Comparison of ENCODE assay signal across 9 cellular contexts in the genomic region with DNA sequence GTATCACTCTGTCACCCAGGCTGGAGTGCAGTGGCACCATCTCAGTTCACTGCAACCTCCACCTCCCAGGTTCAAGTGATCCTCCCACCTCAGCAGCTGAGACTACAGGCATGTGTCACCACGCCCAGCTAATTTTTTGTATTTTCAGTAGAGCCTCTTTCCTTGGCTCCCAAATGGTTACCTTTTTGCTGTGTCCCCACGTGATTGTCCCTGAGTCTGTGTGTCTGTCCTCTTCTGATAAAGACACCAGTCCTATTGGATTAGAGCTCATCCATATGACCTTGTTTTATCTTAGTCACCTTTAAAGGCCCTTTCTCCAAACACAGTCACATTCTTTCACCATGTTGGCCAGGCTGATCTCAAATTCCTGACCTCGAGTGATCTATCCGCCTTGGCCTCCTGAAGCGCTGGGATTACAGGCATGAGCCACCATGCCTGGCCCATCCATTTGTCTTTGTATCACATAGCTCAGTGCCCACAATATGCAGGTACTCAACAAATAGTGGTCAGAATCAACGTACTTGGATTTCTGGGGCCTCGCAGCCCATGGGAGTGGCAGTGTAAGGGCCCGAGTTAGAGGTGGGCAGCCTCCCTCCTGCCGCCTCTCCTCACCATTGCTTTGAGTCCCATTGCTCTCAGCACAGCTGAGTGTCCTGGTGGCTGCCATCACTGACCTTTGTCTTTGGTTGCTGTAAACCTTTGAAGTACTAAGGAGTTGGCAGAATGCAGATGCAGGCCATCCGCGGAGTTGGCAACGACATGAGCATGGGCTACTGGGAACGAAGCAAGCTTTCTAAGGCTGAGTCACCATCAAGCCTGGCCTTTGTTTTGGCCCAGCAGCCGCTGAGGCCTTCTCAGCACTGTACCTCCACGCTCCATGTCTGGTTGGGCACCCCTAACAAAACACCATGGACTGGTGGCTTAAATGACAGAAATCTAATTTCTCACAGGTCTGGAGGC. TPM values are rescaled to one million over a fixed set of nuclear protein-coding genes. Genes with fewer than 3 reads are reported as not detected.
DNase-seq lines count a peak whose midpoint lies in the region; ATAC-seq, FAIRE-seq and TF ChIP-seq lines count a peak whose summit lies in the region.
"Had no signal": no experiment of that assay in that cellular context is flagged by ENCODE, and none has a peak within 500 bp of the region (broad histone marks: within the 10 kb centered on the region; RNA-seq: fewer than 3 reads in every experiment).

No MANE protein-coding gene starts in this region.

- no peak for FAIRE-seq in kidney (lab: Jason Lieb, UNC)
- FAIRE-seq: bronchial epithelial cell had no signal

- POLR2A ChIA-PET in HCT116 (lab: Charles Lee) = interaction anchor here (0.6 to 1.2 kb wide), 2 partner anchors 8 to 1473 kb away, joined by 3 to 5 read pairs; no protein-coding TSS in a partner anchor
- POLR2A ChIA-PET in T-cell (lab: Charles Lee) = no interaction called here

- H3K27me3 ChIP-seq in HCT116 (ENCODE audit: insufficient read depth, low read length) = no peaks in the 10 kb centered on the region

- intact Hi-C loops in HCT116 (cut with micrococcal nuclease) (no loop called here), kidney (cut with DNase I) (no loop called here)

- H3K9me2 ChIP-seq in HCT116 (ENCODE audit: insufficient read depth) = no peaks in the 10 kb centered on the region

- H3K27ac Mint-ChIP-seq in T-cell = peak overlapping the region; percentile 80 to 91

- no peak overlapping the region for H3K9ac ChIP-seq in HCT116 (ENCODE audit: low read length)
- H3K9ac ChIP-seq in kidney (ENCODE audit: low read length in 2 of 2) = no peak overlapping the region

- no peaks in the 10 kb centered on the region for H4K20me1 ChIP-seq in HCT116 (ENCODE audit: insufficient read depth)

- H3K4me1 ChIP-seq in HCT116 (ENCODE audit: control insufficient read depth in 1 of 2, insufficient read depth in 2 of 2, low read length in 2 of 2) (peaks cover 38 to 53% of the 10 kb centered on the region in 2 experiments), kidney (ENCODE audit: control insufficient read depth in 1 of 2, insufficient read depth in 1 of 2, low read depth in 1 of 2, low read length in 2 of 2) (peaks cover 42 to 46% of the 10 kb centered on the region in 2 donors)

- peak; percentile 49 for DNase-seq in ELF-1 (ENCODE audit: low read depth, low spot score)
- no peak for DNase-seq in HCT116 (ENCODE audit: low read depth, low spot score)
- no peak for DNase-seq in T-cell
- DNase-seq in kidney = peak; percentile 61
- DNase-seq in NCI-H2081 (lab: John Stamatoyannopoulos, UW) = no peak
- no peak for DNase-seq in SK-N-DZ (ENCODE audit: low spot score)
- DNase-seq in effector CD4-positive, alpha-beta T cell = no peak
- no peak for DNase-seq in activated gamma-delta T cell treated with Interleukin-2 at 50 U/mL for 16 hours

- CTCF ChIA-PET in HCT116 (lab: Charles Lee) (no interaction called here), T-cell (lab: Charles Lee) (interaction anchor here in 1 of 2 donors (0.9 kb wide), 1 partner anchor 183 kb away, joined by 3 read pairs; no protein-coding TSS in a partner anchor)

- peak overlapping the region in 1 of 3 donors; percentile 47 for H3K4me3 Mint-ChIP-seq in T-cell

- H3K9me3 Mint-ChIP-seq in T-cell = no peaks in the 10 kb centered on the region

- RAD21 ChIA-PET in HCT116 (lab: Charles Lee; ENCODE audit: low non-redundant PET in 1 of 2, low total read pairs in 2 of 2, uncharacterized antibody in 2 of 2, unreplicated experiment in 2 of 2) = no interaction called here

- no peaks in the 10 kb centered on the region for H3K27me3 Mint-ChIP-seq in T-cell

- H2AFZ ChIP-seq in HCT116 (ENCODE audit: low read depth, low read length, poor library complexity, severe bottlenecking) = no peak overlapping the region

- H3K36me3 Mint-ChIP-seq in T-cell = peaks cover 38% of the 10 kb centered on the region

- no peak for TF ChIP-seq CTCF in HCT116 (IDR thresholded peaks at IDR 0.05 in 2 of 3, conservative IDR thresholded peaks at IDR 0.05 in 1 of 3; ENCODE audit: borderline replicate concordance in 1 of 3, insufficient read depth in 1 of 3, low read depth in 2 of 3, low read length in 2 of 3)
- no peak for TF ChIP-seq CTCF in kidney (IDR thresholded peaks at IDR 0.05; ENCODE audit: borderline replicate concordance, extremely low read depth, insufficient read depth)

- no TSS peak for BruUV-seq in HCT116 (replicated peaks; lab: Mats Ljungman, UMichigan)

- H3K9me3 ChIP-seq in HCT116 (ENCODE audit: control insufficient read depth in 1 of 2, insufficient read depth in 1 of 2, low read depth in 1 of 2, low read length in 2 of 2) (no peaks in the 10 kb centered on the region), kidney (ENCODE audit: control insufficient read depth in 1 of 2, low read length in 2 of 2) (no peaks in the 10 kb centered on the region)

- TF ChIP-seq POLR2A in HCT116 (IDR thresholded peaks at IDR 0.05; ENCODE audit: borderline replicate concordance, extremely low read depth, insufficient read depth, insufficient read length) = no peak

- TF ChIP-seq RAD21 in HCT116 (IDR thresholded peaks at IDR 0.05; ENCODE audit: low read depth) = no peak

- H3K4me2 ChIP-seq in HCT116 (ENCODE audit: low read length) = peak overlapping the region; percentile 58

- H3K4me1 Mint-ChIP-seq in T-cell = peaks cover 49 to 64% (median 49%) of the 10 kb centered on the region in 3 donors

- no peaks in the 10 kb centered on the region for H3K79me2 ChIP-seq in HCT116 (ENCODE audit: insufficient read depth, low read length)

- H3K36me3 ChIP-seq in HCT116 (ENCODE audit: control insufficient read depth in 1 of 2, insufficient read depth in 2 of 2, low read length in 2 of 2) (peaks cover 2 to 23% of the 10 kb centered on the region in 2 experiments; a peak in 3 of 4 replicates), kidney (ENCODE audit: control insufficient read depth in 1 of 2, insufficient read depth in 2 of 2, low read length in 2 of 2) (peaks cover 31 to 79% of the 10 kb centered on the region in 2 donors)

- peak overlapping the region in 1 of 2 experiments; percentile 1; a peak in 1 of 4 replicates for H3K4me3 ChIP-seq in HCT116 (replicated peaks in 1 of 2; ENCODE audit: low read depth in 1 of 2, low read length in 2 of 2)
- H3K4me3 ChIP-seq in kidney (ENCODE audit: low read length in 2 of 2) = no peak overlapping the region

- ATAC-seq in HCT116 (0 out of 2 replicates have a peak, but pooled peaks have one; percentile 10), T-cell (replicated peaks in 1 of 4) (no peak)

- peak overlapping the region; percentile 50 for H3K27ac ChIP-seq in HCT116 (ENCODE audit: low read depth, low read length)
- H3K27ac ChIP-seq in kidney (ENCODE audit: low read depth in 2 of 2, low read length in 2 of 2) = peak overlapping the region; percentile 1 to 60

TF ChIP-seq in HCT116, 20 proteins besides CTCF, POLR2A, EP300 and RAD21:
- no peak for TF ChIP-seq ZNF274 (IDR thresholded peaks at IDR 0.05; ENCODE audit: low read depth, low read length)
- TF ChIP-seq ZFX (IDR thresholded peaks at IDR 0.05) = peak; percentile 45; the same call in 1 of the 2 replicates
- TF ChIP-seq EZH2 (IDR thresholded peaks at IDR 0.05) = no peak
- TF ChIP-seq, protein P1, sequence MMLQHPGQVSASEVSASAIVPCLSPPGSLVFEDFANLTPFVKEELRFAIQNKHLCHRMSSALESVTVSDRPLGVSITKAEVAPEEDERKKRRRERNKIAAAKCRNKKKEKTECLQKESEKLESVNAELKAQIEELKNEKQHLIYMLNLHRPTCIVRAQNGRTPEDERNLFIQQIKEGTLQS (IDR thresholded peaks at IDR 0.05) = no peak
- TF ChIP-seq TCF7L2 (IDR thresholded peaks at IDR 0.05; ENCODE audit: borderline replicate concordance, extremely low read depth, insufficient read depth, insufficient read length) = peak; percentile 42
- TF ChIP-seq SP1 (IDR thresholded peaks at IDR 0.05; ENCODE audit: low read depth) = no peak
TF ChIP-seq in HCT116: peak in this region for 2.

RNA-seq across cellular contexts. Expression of a gene that starts 9.3 kb away (rescaled TPM):
- total RNA-seq in HCT116 (2021; ENCODE audit: unreplicated experiment) (29.7 TPM), T-cell (10 to 100 TPM; 58.8 to 81.6 (median 73.5) TPM), kidney (93.3 TPM)
- polyA plus RNA-seq in HCT116 (2012) = 23.5 and 29.4 TPM in 2 replicates
- polyA plus RNA-seq in kidney (ENCODE audit: insufficient read depth, low read depth, low replicate concordance) = 38.4 TPM
- polyA plus RNA-seq in SK-N-DZ (2014; cell fraction: cytosol; rRNA removed) = 8.7 and 11.1 TPM in 2 replicates
- 63.1 and 85.4 TPM in 2 replicates for polyA plus RNA-seq in SK-N-DZ (2014; cell fraction: nucleus; rRNA removed)

RNA-seq across cellular contexts. Expression of a gene that starts 45.1 kb away (rescaled TPM):
- 20.7 TPM for total RNA-seq in HCT116 (2021; ENCODE audit: unreplicated experiment)
- 14.2 and 15.8 TPM in 2 replicates for polyA plus RNA-seq in HCT116 (2012)
- total RNA-seq in T-cell = 10 to 100 TPM in 3 of 5 donors, 1 to 10 TPM in 2; 7.8 to 17.8 (median 13.8) TPM
- total RNA-seq in kidney = 14.6 TPM
- 31.6 TPM for polyA plus RNA-seq in kidney (ENCODE audit: insufficient read depth, low read depth, low replicate concordance)
- 31.5 and 32.0 TPM in 2 replicates for polyA plus RNA-seq in SK-N-DZ (2014; cell fraction: cytosol; rRNA removed)
- 16.6 and 17.2 TPM in 2 replicates for polyA plus RNA-seq in SK-N-DZ (2014; cell fraction: nucleus; rRNA removed)

RNA-seq across cellular contexts. Expression of a gene that starts 45.3 kb away (rescaled TPM):
- total RNA-seq in HCT116 (2021; ENCODE audit: unreplicated experiment) (110 TPM), T-cell (10 to 100 TPM; 86.1 to 100.0 (median 88.0) TPM), kidney (62.0 TPM)
- 69.3 and 81.2 TPM in 2 replicates for polyA plus RNA-seq in HCT116 (2012)
- 55.4 TPM for polyA plus RNA-seq in kidney (ENCODE audit: insufficient read depth, low read depth, low replicate concordance)
- 34.7 and 39.3 TPM in 2 replicates for polyA plus RNA-seq in SK-N-DZ (2014; cell fraction: cytosol; rRNA removed)
- 32.1 and 56.8 TPM in 2 replicates for polyA plus RNA-seq in SK-N-DZ (2014; cell fraction: nucleus; rRNA removed)

Comparison
In these comparisons a context has a peak if more than half of its experiments do, and no peak if none do; other contexts are left out.
1. DNase-seq: peak in ELF-1 (single experiment) and kidney (single experiment); none in HCT116 (single experiment), T-cell (0 of 34), NCI-H2081 (0 of 2), SK-N-DZ (single experiment), effector CD4-positive, alpha-beta T cell (single experiment) and activated gamma-delta T cell treated with Interleukin-2 at 50 U/mL for 16 hours (single experiment).